In the genomic region with DNA sequence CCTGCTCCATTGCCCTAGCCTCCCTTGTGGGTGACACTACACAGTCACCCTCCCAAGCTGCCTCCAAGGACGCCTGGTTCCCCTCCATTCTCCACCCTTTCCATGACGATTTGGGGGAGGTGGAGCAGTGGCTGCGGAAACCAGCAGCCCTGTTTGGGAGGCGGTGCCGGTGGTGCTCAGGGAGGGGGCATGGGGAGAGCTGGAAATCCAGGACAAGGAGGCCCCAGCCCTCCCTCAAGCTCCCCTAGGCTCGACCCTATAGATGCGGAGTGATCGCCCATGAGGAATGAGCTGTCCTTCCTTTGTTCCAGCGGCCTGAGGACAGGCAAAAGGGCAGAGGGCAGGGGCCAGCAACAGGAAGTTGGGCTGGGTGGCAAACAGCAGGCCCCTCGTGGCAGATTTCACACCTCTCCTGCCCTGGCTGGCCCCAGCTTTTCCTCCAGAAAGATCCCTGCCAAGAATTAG, we compare ENCODE assay signal across 10 cellular contexts. TPM values are rescaled to one million over a fixed set of nuclear protein-coding genes. Genes with fewer than 3 reads are reported as not detected.
DNase-seq lines count a peak whose midpoint lies in the region; ATAC-seq and TF ChIP-seq lines count a peak whose summit lies in the region.
"Had no signal": no experiment of that assay in that cellular context is flagged by ENCODE, and none has a peak within 500 bp of the region (broad histone marks: within the 10 kb centered on the region; RNA-seq: fewer than 3 reads in every experiment).

No MANE protein-coding gene starts in this region.

- in situ Hi-C loops in transverse colon (cut with MboI; ENCODE audit: low pct_ligation_motif_present in 1 of 4, low pct_unique_long_range_greater_than_20kb in 1 of 4, low sequenced_read_pairs in 3 of 4), result loop anchor here in 1 of 4 donors (25.0 kb wide), 2 partner anchors 161 to 986 kb away; a partner anchor contains a TSS

- H3K27ac Mint-ChIP-seq in activated naive CD4-positive, alpha-beta T cell treated with anti-CD3 and anti-CD28 coated beads for 36 hours, result peak overlapping the region; percentile 76
- H3K27ac Mint-ChIP-seq in activated naive CD8-positive, alpha-beta T cell treated with anti-CD3 and anti-CD28 coated beads, Interleukin-2, amount 50 U/mL, for 24 hours, result peak overlapping the region; percentile 91

- TF ChIP-seq POLR2A in transverse colon (IDR thresholded peaks at IDR 0.05) (no peak), thyroid gland (IDR thresholded peaks at IDR 0.05) (no peak)

- H3K9ac ChIP-seq in liver (ENCODE audit: low read depth in 1 of 2, low read length in 2 of 2), result no peak overlapping the region

- no peak overlapping the region for H3K4me3 Mint-ChIP-seq in activated naive CD4-positive, alpha-beta T cell treated with anti-CD3 and anti-CD28 coated beads for 36 hours
- no peak overlapping the region for H3K4me3 Mint-ChIP-seq in activated naive CD8-positive, alpha-beta T cell treated with anti-CD3 and anti-CD28 coated beads, Interleukin-2, amount 50 U/mL, for 24 hours

- intact Hi-C loops in activated naive CD4-positive, alpha-beta T cell treated with anti-CD3 and anti-CD28 coated beads for 36 hours (cut with micrococcal nuclease), result no loop called here
- intact Hi-C loops in transverse colon (cut with DNase I; ENCODE audit: low total_unique reads), result no loop called here
- intact Hi-C loops in thyroid gland (cut with DNase I), result no loop called here

- DNase-seq in activated naive CD4-positive, alpha-beta T cell treated with anti-CD3 and anti-CD28 coated beads for 36 hours, result no peak
- DNase-seq in activated naive CD4-positive, alpha-beta T cell treated with Interleukin-2 at 50 U/mL for 16 hours, result no peak
- no peak for DNase-seq in activated naive CD8-positive, alpha-beta T cell treated with anti-CD3 and anti-CD28 coated beads, Interleukin-2, amount 50 U/mL, for 24 hours
- DNase-seq in transverse colon, result no peak
- no peak for DNase-seq in NCI-H1694 (lab: John Stamatoyannopoulos, UW)
- DNase-seq in thyroid gland, result no peak
- no peak for DNase-seq in NAMALWA (ENCODE audit: low spot score)
- DNase-seq: kidney had no signal

- peaks cover 0 to 5% (median 0%) of the 10 kb centered on the region in 4 donors for H3K4me1 ChIP-seq in liver (ENCODE audit: control insufficient read depth in 4 of 4, insufficient read depth in 4 of 4, low read length in 3 of 4)
- peaks cover 0 to 13% (median 0%) of the 10 kb centered on the region in 4 donors for H3K4me1 ChIP-seq in transverse colon
- peaks cover 0 to 4% of the 10 kb centered on the region in 2 donors for H3K4me1 ChIP-seq in thyroid gland
- H3K4me1 ChIP-seq: prostate gland had no signal

- H3K4me1 Mint-ChIP-seq in activated naive CD4-positive, alpha-beta T cell treated with anti-CD3 and anti-CD28 coated beads for 36 hours (ENCODE audit: low read depth), result peaks cover 28% of the 10 kb centered on the region
- H3K4me1 Mint-ChIP-seq in activated naive CD8-positive, alpha-beta T cell treated with anti-CD3 and anti-CD28 coated beads, Interleukin-2, amount 50 U/mL, for 24 hours, result peaks cover 49% of the 10 kb centered on the region

- H3K4me3 ChIP-seq in liver (ENCODE audit: low read depth in 1 of 3, low read length in 3 of 3), result no peak overlapping the region
- H3K4me3 ChIP-seq in transverse colon, result no peak overlapping the region
- no peak overlapping the region for H3K4me3 ChIP-seq in thyroid gland (replicated peaks in 1 of 3)
- H3K4me3 ChIP-seq: prostate gland had no signal

- no peaks in the 10 kb centered on the region for H3K27me3 Mint-ChIP-seq in activated naive CD4-positive, alpha-beta T cell treated with anti-CD3 and anti-CD28 coated beads for 36 hours (ENCODE audit: low read depth)
- H3K27me3 Mint-ChIP-seq in activated naive CD8-positive, alpha-beta T cell treated with anti-CD3 and anti-CD28 coated beads, Interleukin-2, amount 50 U/mL, for 24 hours, result no peaks in the 10 kb centered on the region

- H3K27ac ChIP-seq in liver (ENCODE audit: low read depth in 1 of 2, low read length in 2 of 2), result no peak overlapping the region
- H3K27ac ChIP-seq in transverse colon, result peak overlapping the region; percentile 58 to 72 (median 66)
- H3K27ac ChIP-seq in thyroid gland, result peak overlapping the region in 1 of 3 donors; percentile 33
- H3K27ac ChIP-seq: prostate gland had no signal

- peaks cover 14% of the 10 kb centered on the region for H3K36me3 Mint-ChIP-seq in activated naive CD4-positive, alpha-beta T cell treated with anti-CD3 and anti-CD28 coated beads for 36 hours (ENCODE audit: low read depth)
- H3K36me3 Mint-ChIP-seq in activated naive CD8-positive, alpha-beta T cell treated with anti-CD3 and anti-CD28 coated beads, Interleukin-2, amount 50 U/mL, for 24 hours (ENCODE audit: low read depth), result peaks cover 19% of the 10 kb centered on the region

- no peak for TF ChIP-seq EP300 in transverse colon (IDR thresholded peaks at IDR 0.05; ENCODE audit: low read depth)

- TF ChIP-seq RAD21 in liver (IDR thresholded peaks at IDR 0.05), result no peak

- H3K27me3 ChIP-seq in liver (ENCODE audit: control insufficient read depth in 4 of 4, insufficient read depth in 4 of 4, low read length in 3 of 4) (no peaks in the 10 kb centered on the region), transverse colon (no peaks in the 10 kb centered on the region), thyroid gland (no peaks in the 10 kb centered on the region)

- peaks cover 6 to 37% (median 17%) of the 10 kb centered on the region in 4 donors for H3K36me3 ChIP-seq in liver (ENCODE audit: control insufficient read depth in 4 of 4, insufficient read depth in 3 of 4, low read depth in 1 of 4, low read length in 3 of 4)
- H3K36me3 ChIP-seq in transverse colon, result no peaks in the 10 kb centered on the region
- H3K36me3 ChIP-seq in thyroid gland, result peaks cover 35 to 38% of the 10 kb centered on the region in 2 donors
- H3K36me3 ChIP-seq: prostate gland had no signal

- TF ChIP-seq CTCF in liver (IDR thresholded peaks at IDR 0.05; ENCODE audit: low read depth, low read length, missing input control) (no peak), transverse colon (IDR thresholded peaks at IDR 0.05) (no peak), thyroid gland (IDR thresholded peaks at IDR 0.05) (no peak)

- no peak for ATAC-seq in activated naive CD8-positive, alpha-beta T cell treated with anti-CD3 and anti-CD28 coated beads, Interleukin-2, amount 50 U/mL, for 24 hours

- no peaks in the 10 kb centered on the region for H3K9me3 Mint-ChIP-seq in activated naive CD4-positive, alpha-beta T cell treated with anti-CD3 and anti-CD28 coated beads for 36 hours
- no peaks in the 10 kb centered on the region for H3K9me3 Mint-ChIP-seq in activated naive CD8-positive, alpha-beta T cell treated with anti-CD3 and anti-CD28 coated beads, Interleukin-2, amount 50 U/mL, for 24 hours

- H3K9me3 ChIP-seq in liver (ENCODE audit: control insufficient read depth in 4 of 4, low read length in 3 of 4), result no peaks in the 10 kb centered on the region
- H3K9me3 ChIP-seq in transverse colon, result no peaks in the 10 kb centered on the region
- H3K9me3 ChIP-seq in thyroid gland, result no peaks in the 10 kb centered on the region
- H3K9me3 ChIP-seq: prostate gland had no signal

- CTCF ChIA-PET in activated naive CD4-positive, alpha-beta T cell treated with anti-CD3 and anti-CD28 coated beads for 36 hours (lab: Charles Lee), result interaction anchor here (1.2 to 5.8 kb wide), 6 partner anchors 9 to 184 kb away, joined by 4 to 82 read pairs (median 18); a partner anchor contains a TSS

- WGBS in liver, result 78% methylated on average over 10 of the region's 10 CpGs
- 82% methylated on average over 10 of the region's 10 CpGs; no CpG with 5 or more reads in 1 of the 2 donors for WGBS in transverse colon (ENCODE audit: low coverage in 1 of 2), 2 donors
- 63 to 73% methylated on average over 2 to 4 of the region's 10 CpGs for WGBS in thyroid gland, 2 donors

TF ChIP-seq in liver, 16 proteins besides CTCF, POLR2A, EP300 and RAD21:
- no peak for TF ChIP-seq SP1 (IDR thresholded peaks at IDR 0.05)
- TF ChIP-seq NR2F2 (IDR thresholded peaks at IDR 0.05), result peak; percentile 58
TF ChIP-seq in liver: peak in this region for 1.

RNA-seq across cellular contexts. Expression of a gene that starts 3.6 kb away (rescaled TPM):
- 10 to 100 TPM; 11.3 to 13.1 TPM for total RNA-seq in activated naive CD4-positive, alpha-beta T cell treated with anti-CD3 and anti-CD28 coated beads for 36 hours
- total RNA-seq in liver (1 to 10 TPM; 7.5 to 7.9 TPM), transverse colon (10 to 100 TPM in 1 of 4 donors, 1 to 10 TPM in 2, not detected in 1; 4.6 to 13.1 (median 7.2) TPM), thyroid gland (10 to 100 TPM in 1 of 4 donors, 1 to 10 TPM in 3; 3.6 to 16.5 (median 4.4) TPM)
- polyA plus RNA-seq in liver, result 1 to 10 TPM; 1.0 to 6.4 TPM

RNA-seq across cellular contexts. Expression of a gene that starts 13.2 kb away (rescaled TPM):
- 100 to 1,000 TPM; 120 to 121 TPM for total RNA-seq in activated naive CD4-positive, alpha-beta T cell treated with anti-CD3 and anti-CD28 coated beads for 36 hours
- total RNA-seq in liver, result 10 to 100 TPM; 20.5 to 30.6 TPM
- polyA plus RNA-seq in liver, result 10 to 100 TPM; 58.2 to 58.8 TPM
- 10 to 100 TPM; 29.9 to 57.2 (median 47.4) TPM for total RNA-seq in transverse colon
- total RNA-seq in thyroid gland, result 10 to 100 TPM; 58.7 to 89.3 (median 69.7) TPM

RNA-seq across cellular contexts. Expression of a gene that starts 22.0 kb away (rescaled TPM):
- total RNA-seq in activated naive CD4-positive, alpha-beta T cell treated with anti-CD3 and anti-CD28 coated beads for 36 hours, result 100 to 1,000 TPM; 154 to 161 TPM
- 10 to 100 TPM; 12.5 to 28.1 TPM for total RNA-seq in liver
- 1 to 10 TPM; 3.3 to 8.0 TPM for polyA plus RNA-seq in liver
- 10 to 100 TPM; 44.9 to 52.4 (median 49.9) TPM for total RNA-seq in transverse colon
- 10 to 100 TPM in 2 of 4 donors, 1 to 10 TPM in 2; 6.5 to 37.0 (median 12.2) TPM for total RNA-seq in thyroid gland

RNA-seq across cellular contexts. Expression of a gene that starts 23.6 kb away (rescaled TPM):
- total RNA-seq in activated naive CD4-positive, alpha-beta T cell treated with anti-CD3 and anti-CD28 coated beads for 36 hours, result 10 to 100 TPM; 85.0 to 86.1 TPM
- total RNA-seq in liver (10 to 100 TPM; 15.6 to 26.9 TPM), transverse colon (10 to 100 TPM; 34.0 to 68.5 (median 49.8) TPM), thyroid gland (100 to 1,000 TPM in 1 of 4 donors, 10 to 100 TPM in 3; 23.5 to 119 (median 52.3) TPM)
- 10 to 100 TPM in 1 of 2 donors, 1 to 10 TPM in 1; 7.9 to 12.1 TPM for polyA plus RNA-seq in liver

RNA-seq across cellular contexts. Expression of a gene that starts 24.5 kb away (rescaled TPM):
- total RNA-seq in activated naive CD4-positive, alpha-beta T cell treated with anti-CD3 and anti-CD28 coated beads for 36 hours, result 1 to 10 TPM; 6.2 to 6.7 TPM
- total RNA-seq in liver (1 to 10 TPM; 2.9 TPM), transverse colon (10 to 100 TPM in 1 of 4 donors, 1 to 10 TPM in 3; 1.6 to 11.2 (median 5.5) TPM), thyroid gland (10 to 100 TPM in 1 of 4 donors, 1 to 10 TPM in 3; 3.8 to 10.7 (median 8.7) TPM)
- 1 to 10 TPM; 5.3 to 5.8 TPM for polyA plus RNA-seq in liver

Comparison
In these comparisons a context has a peak if more than half of its experiments do, and no peak if none do; other contexts are left out.
1. H3K27ac ChIP-seq: peak in transverse colon (4 of 4); none in liver (0 of 2).